9 cellular contexts compared by ENCODE assay signal in the genomic region with DNA sequence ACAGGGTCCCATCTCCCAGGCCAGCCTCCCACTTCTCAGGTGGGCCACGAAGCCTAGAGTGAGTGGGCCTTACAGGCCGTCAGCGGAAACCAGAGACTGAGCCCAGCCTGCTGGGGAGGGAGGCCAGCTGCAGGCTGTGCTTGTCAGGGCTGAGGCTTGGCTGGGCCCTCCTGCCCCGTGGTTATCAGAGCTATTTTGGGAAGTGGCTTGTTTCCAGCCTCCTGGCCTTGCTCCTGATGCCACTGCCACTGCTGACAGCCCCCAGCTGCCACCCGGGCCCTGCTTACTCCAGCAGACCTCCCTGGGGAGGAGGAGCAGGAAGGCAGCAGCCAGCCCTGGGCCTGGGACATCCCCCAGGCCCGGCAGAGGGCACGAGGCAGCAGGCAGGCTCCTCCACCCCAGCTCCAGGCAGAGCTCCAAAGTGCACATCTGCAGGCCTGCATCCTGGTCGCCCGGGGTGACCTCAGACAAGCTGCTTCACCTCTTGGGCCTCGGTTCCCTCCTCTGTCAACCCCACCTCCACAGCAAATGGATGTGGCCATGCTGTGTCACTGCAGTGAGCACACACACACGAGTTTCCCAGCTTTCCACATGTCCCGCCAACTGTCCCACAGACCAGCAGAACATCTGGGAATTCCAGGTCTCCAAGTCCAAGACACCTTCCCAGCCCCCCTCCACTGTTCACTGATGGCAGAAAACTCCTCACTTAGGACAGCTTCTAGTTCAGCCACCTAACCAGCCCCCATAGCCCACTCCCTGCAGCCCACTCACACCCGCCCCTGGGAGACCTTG. TPM values are rescaled to one million over a fixed set of nuclear protein-coding genes. Genes with fewer than 3 reads are reported as not detected.
A peak's percentile ranks its signal among the peaks of the same experiment; 100 is the strongest.
DNase-seq lines count a peak whose midpoint lies in the region; ATAC-seq, FAIRE-seq and TF ChIP-seq lines count a peak whose summit lies in the region.
"Not testable (repeated sequence)": the region's sequence is repeated elsewhere in the genome, so short reads cannot be mapped to it uniquely, and the experiment has no call there.
"Had no signal": no experiment of that assay in that cellular context is flagged by ENCODE, and none has a peak within 500 bp of the region (broad histone marks: within the 10 kb centered on the region; RNA-seq: fewer than 3 reads in every experiment).

No MANE protein-coding gene starts in this region.

- DNase-seq in GM12891 (ENCODE audit: insufficient read length, low spot score); activated CD4-positive, alpha-beta memory T cell treated with anti-CD3 and anti-CD28 coated beads for 36 hours: not testable (repeated sequence)
- DNase-seq in NCI-H446 (lab: John Stamatoyannopoulos, UW) (peak; percentile 18 to 73), glutamatergic neuron (peak; percentile 60), memory B cell (ENCODE audit: low spot score in 2 of 2) (peak in 1 of 2 donors; percentile 24), upper lobe of right lung (peak; percentile 70)

- H3K4me3 Mint-ChIP-seq in activated CD4-positive, alpha-beta memory T cell treated with anti-CD3 and anti-CD28 coated beads for 36 hours; brain: not testable (repeated sequence)
- peak overlapping the region; percentile 46 for H3K4me3 Mint-ChIP-seq in glutamatergic neuron (ENCODE audit: unreplicated experiment)
- H3K4me3 Mint-ChIP-seq in memory B cell: peak overlapping the region; percentile 29

- H3K27me3 ChIP-seq in rectal smooth muscle tissue (ENCODE audit: control insufficient read depth, insufficient read depth, low read length); upper lobe of right lung: not testable (repeated sequence)

- POLR2A ChIA-PET in activated CD4-positive, alpha-beta memory T cell treated with anti-CD3 and anti-CD28 coated beads for 36 hours (lab: Charles Lee): interaction anchor here (0.6 kb wide), 1 partner anchor 114 kb away, joined by 3 read pairs; no protein-coding TSS in a partner anchor

- H3K27me3 Mint-ChIP-seq in activated CD4-positive, alpha-beta memory T cell treated with anti-CD3 and anti-CD28 coated beads for 36 hours; brain; memory B cell: not testable (repeated sequence)
- peaks cover 23% of the 10 kb centered on the region for H3K27me3 Mint-ChIP-seq in glutamatergic neuron (ENCODE audit: unreplicated experiment)

- TF ChIP-seq CTCF in brain (conservative IDR thresholded peaks at IDR 0.05); glutamatergic neuron (IDR thresholded peaks at IDR 0.05; ENCODE audit: partially characterized antibody, unreplicated experiment); upper lobe of right lung (IDR thresholded peaks at IDR 0.05): not testable (repeated sequence)

- intact Hi-C loops in activated CD4-positive, alpha-beta memory T cell treated with anti-CD3 and anti-CD28 coated beads for 36 hours (cut with micrococcal nuclease): loop anchor here (2.0 kb wide), 1 partner anchor 113 kb away; a partner anchor contains a TSS
- intact Hi-C loops in upper lobe of right lung (cut with DNase I): not testable (repeated sequence)

- not testable (repeated sequence) for H3K9me3 Mint-ChIP-seq in activated CD4-positive, alpha-beta memory T cell treated with anti-CD3 and anti-CD28 coated beads for 36 hours; brain; memory B cell
- H3K9me3 Mint-ChIP-seq in glutamatergic neuron (ENCODE audit: unreplicated experiment): peaks cover 15% of the 10 kb centered on the region

- not testable (repeated sequence) for ATAC-seq in memory B cell (ENCODE audit: low read depth)
- ATAC-seq in upper lobe of right lung: peak; percentile 36

- not testable (repeated sequence) for H3K9ac ChIP-seq in rectal smooth muscle tissue (ENCODE audit: low read length)

- peak overlapping the region; percentile 80 for H3K27ac ChIP-seq in rectal smooth muscle tissue (ENCODE audit: low read depth, low read length)
- H3K27ac ChIP-seq in upper lobe of right lung: not testable (repeated sequence)

- H3K4me1 Mint-ChIP-seq in activated CD4-positive, alpha-beta memory T cell treated with anti-CD3 and anti-CD28 coated beads for 36 hours (ENCODE audit: low read depth): peaks cover 25% of the 10 kb centered on the region
- peaks cover 21% of the 10 kb centered on the region for H3K4me1 Mint-ChIP-seq in brain
- peaks cover 20% of the 10 kb centered on the region for H3K4me1 Mint-ChIP-seq in glutamatergic neuron (ENCODE audit: low read depth, unreplicated experiment)
- H3K4me1 Mint-ChIP-seq in memory B cell: peaks cover 44% of the 10 kb centered on the region

- TF ChIP-seq POLR2A in GM12891 (IDR thresholded peaks at IDR 0.05; ENCODE audit: low read depth, low read length): not testable (repeated sequence)

- peak; percentile 83 for FAIRE-seq in GM12891 (lab: Jason Lieb, UNC)

- not testable (repeated sequence) for H3K36me3 ChIP-seq in rectal smooth muscle tissue (ENCODE audit: control insufficient read depth, insufficient read depth, low read length); upper lobe of right lung

- not testable (repeated sequence) for H3K36me3 Mint-ChIP-seq in activated CD4-positive, alpha-beta memory T cell treated with anti-CD3 and anti-CD28 coated beads for 36 hours; brain; glutamatergic neuron (ENCODE audit: unreplicated experiment); memory B cell

- H3K9me3 ChIP-seq in upper lobe of right lung: not testable (repeated sequence)

- not testable (repeated sequence) for H3K4me1 ChIP-seq in rectal smooth muscle tissue (ENCODE audit: control insufficient read depth, insufficient read depth, low read length)
- H3K4me1 ChIP-seq in upper lobe of right lung: peaks cover 15% of the 10 kb centered on the region

- H3K27ac Mint-ChIP-seq in activated CD4-positive, alpha-beta memory T cell treated with anti-CD3 and anti-CD28 coated beads for 36 hours: peak overlapping the region; percentile 60
- H3K27ac Mint-ChIP-seq in brain (peak overlapping the region in 3 of 5 experiments; percentile 45 to 82 (median 69)), glutamatergic neuron (ENCODE audit: unreplicated experiment) (peak overlapping the region; percentile 68), memory B cell (peak overlapping the region; percentile 31)

- H3K4me3 ChIP-seq in rectal smooth muscle tissue (ENCODE audit: low read length); upper lobe of right lung: not testable (repeated sequence)

- CTCF ChIA-PET in activated CD4-positive, alpha-beta memory T cell treated with anti-CD3 and anti-CD28 coated beads for 36 hours (lab: Charles Lee): interaction anchor here (0.6 kb wide), 1 partner anchor 48 kb away, joined by 3 read pairs; no protein-coding TSS in a partner anchor

RNA-seq across cellular contexts. Expression of a gene that starts 51.0 kb away (rescaled TPM):
- polyA plus RNA-seq in GM12891 (2012; ENCODE audit: low read depth, missing spikeins): 0.33 TPM
- total RNA-seq in activated CD4-positive, alpha-beta memory T cell treated with anti-CD3 and anti-CD28 coated beads for 36 hours: under 1 TPM; 0.10 TPM
- 0.97 TPM for polyA plus RNA-seq in brain (ENCODE audit: insufficient read depth, low read depth, low replicate concordance)
- 181 TPM for total RNA-seq in glutamatergic neuron (ENCODE audit: unreplicated experiment)
- total RNA-seq in upper lobe of right lung: 9.1 TPM
- total RNA-seq: CD4-positive, alpha-beta memory T cell had no signal
- polyA plus RNA-seq: CD4-positive, alpha-beta memory T cell had no signal

Comparison
In these comparisons a context has a peak if more than half of its experiments do, and no peak if none do; other contexts are left out.
1. RNA of a gene that starts 51.0 kb away (total RNA-seq): 181 TPM in glutamatergic neuron (single experiment); 9.1 TPM in upper lobe of right lung (single experiment) and 0.10 TPM in activated CD4-positive, alpha-beta memory T cell treated with anti-CD3 and anti-CD28 coated beads for 36 hours; every median in the first group is over 10 times any median in the second.
2. Peak in every context shown above with its lines, with median percentiles within 50 percentile points of each other: H3K27ac Mint-ChIP-seq.